1 cellular context compared by ENCODE assay signal in the genomic region with DNA sequence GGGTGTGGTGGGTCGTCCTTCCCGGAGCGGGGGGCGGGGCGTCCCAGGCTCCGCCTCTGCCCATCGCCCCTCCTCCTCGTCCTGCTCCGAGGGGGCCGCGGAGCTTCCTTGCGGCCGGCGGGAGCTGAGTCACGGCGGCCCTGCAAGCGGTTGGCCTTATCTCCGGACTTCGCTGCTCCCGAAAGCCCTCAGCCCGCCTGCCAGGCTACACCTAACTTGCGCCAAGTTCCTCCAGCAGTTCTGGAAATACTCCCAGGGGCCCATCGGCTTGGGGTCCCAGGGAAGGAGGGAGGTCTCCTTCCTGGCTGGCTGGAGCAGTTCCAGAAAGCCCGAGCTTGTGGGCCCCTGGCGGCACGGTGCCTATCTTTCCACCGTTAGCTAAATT.
TF ChIP-seq lines count a peak whose summit lies in the region.

No MANE protein-coding gene starts in this region.

TF ChIP-seq in HepG2, 621 proteins besides CTCF, POLR2A, EP300 and RAD21 (continued from another document and continues in another):
- TF ChIP-seq, protein P1, sequence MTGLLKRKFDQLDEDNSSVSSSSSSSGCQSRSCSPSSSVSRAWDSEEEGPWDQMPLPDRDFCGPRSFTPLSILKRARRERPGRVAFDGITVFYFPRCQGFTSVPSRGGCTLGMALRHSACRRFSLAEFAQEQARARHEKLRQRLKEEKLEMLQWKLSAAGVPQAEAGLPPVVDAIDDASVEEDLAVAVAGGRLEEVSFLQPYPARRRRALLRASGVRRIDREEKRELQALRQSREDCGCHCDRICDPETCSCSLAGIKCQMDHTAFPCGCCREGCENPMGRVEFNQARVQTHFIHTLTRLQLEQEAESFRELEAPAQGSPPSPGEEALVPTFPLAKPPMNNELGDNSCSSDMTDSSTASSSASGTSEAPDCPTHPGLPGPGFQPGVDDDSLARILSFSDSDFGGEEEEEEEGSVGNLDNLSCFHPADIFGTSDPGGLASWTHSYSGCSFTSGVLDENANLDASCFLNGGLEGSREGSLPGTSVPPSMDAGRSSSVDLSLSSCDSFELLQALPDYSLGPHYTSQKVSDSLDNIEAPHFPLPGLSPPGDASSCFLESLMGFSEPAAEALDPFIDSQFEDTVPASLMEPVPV (CRISPR knock-in tag; IDR thresholded peaks at IDR 0.05), result 0 out of 2 replicates have a peak, but pooled peaks have one; percentile 14
- TF ChIP-seq HDAC2 (CRISPR knock-in tag; IDR thresholded peaks at IDR 0.05) (no peak), RBFOX2 (IDR thresholded peaks at IDR 0.05; ENCODE audit: low read depth, low read length) (peak; percentile 88), PITX1 (CRISPR knock-in tag; IDR thresholded peaks at IDR 0.05) (no peak; the same call in 1 of the 2 replicates), IKZF1 (IDR thresholded peaks at IDR 0.05) (no peak), ZNF567 (CRISPR knock-in tag; IDR thresholded peaks at IDR 0.05; ENCODE audit: borderline replicate concordance) (0 out of 2 replicates have a peak, but pooled peaks have one; percentile 31), BORCS8-MEF2B (CRISPR knock-in tag; IDR thresholded peaks at IDR 0.05) (no peak; the same call in 1 of the 2 replicates), MXI1 (IDR thresholded peaks at IDR 0.05; ENCODE audit: borderline replicate concordance, low read depth, low read length) (peak; percentile 53; the same call in 1 of the 3 replicates), CBX1 (IDR thresholded peaks at IDR 0.05; ENCODE audit: low read depth) (peak; percentile 59), CREB1 (IDR thresholded peaks at IDR 0.05) (no peak), CREB1 (CRISPR knock-in tag; IDR thresholded peaks at IDR 0.05) (no peak), RBM39 (IDR thresholded peaks at IDR 0.05; ENCODE audit: low read depth, low read length, poor library complexity, severe bottlenecking) (no peak), ISL2 (CRISPR knock-in tag; IDR thresholded peaks at IDR 0.05) (no peak), ZSCAN29 (CRISPR knock-in tag; conservative IDR thresholded peaks at IDR 0.05) (no peak), ZNF672 (CRISPR knock-in tag; IDR thresholded peaks at IDR 0.05) (no peak), SP1 (IDR thresholded peaks at IDR 0.05) (no peak), SP1 (CRISPR knock-in tag; IDR thresholded peaks at IDR 0.05) (peak; percentile 66), HNRNPL (IDR thresholded peaks at IDR 0.05; ENCODE audit: low read depth, low read length) (no peak), ZNF263 (CRISPR knock-in tag; IDR thresholded peaks at IDR 0.05) (peak; percentile 53), SRSF1 (optimal IDR thresholded peaks at IDR 0.05; ENCODE audit: low read depth, low read length) (no peak), ZNF382 (CRISPR knock-in tag; IDR thresholded peaks at IDR 0.05; ENCODE audit: borderline replicate concordance) (no peak), GABPB1 (CRISPR knock-in tag; IDR thresholded peaks at IDR 0.05) (peak; percentile 49; the same call in 1 of the 2 replicates), TAF1 (CRISPR knock-in tag; IDR thresholded peaks at IDR 0.05) (peak; percentile 71), ZBTB42 (CRISPR knock-in tag; IDR thresholded peaks at IDR 0.05) (0 out of 2 replicates have a peak, but pooled peaks have one; percentile 45), ZNF607 (CRISPR knock-in tag; IDR thresholded peaks at IDR 0.05; ENCODE audit: borderline replicate concordance) (no peak), ZEB1 (IDR thresholded peaks at IDR 0.05; ENCODE audit: insufficient replicate concordance, low read depth) (no peak), KLF9 (CRISPR knock-in tag; IDR thresholded peaks at IDR 0.05; ENCODE audit: low read depth) (no peak), SIX4 (CRISPR knock-in tag; IDR thresholded peaks at IDR 0.05) (no peak), ZMYM2 (CRISPR knock-in tag; IDR thresholded peaks at IDR 0.05) (no peak; the same call in 1 of the 2 replicates), ZNF34 (CRISPR knock-in tag; IDR thresholded peaks at IDR 0.05; ENCODE audit: borderline replicate concordance) (no peak), FOSL1 (CRISPR knock-in tag; IDR thresholded peaks at IDR 0.05; ENCODE audit: borderline replicate concordance) (peak; percentile 66)
- TF ChIP-seq, protein P2, sequence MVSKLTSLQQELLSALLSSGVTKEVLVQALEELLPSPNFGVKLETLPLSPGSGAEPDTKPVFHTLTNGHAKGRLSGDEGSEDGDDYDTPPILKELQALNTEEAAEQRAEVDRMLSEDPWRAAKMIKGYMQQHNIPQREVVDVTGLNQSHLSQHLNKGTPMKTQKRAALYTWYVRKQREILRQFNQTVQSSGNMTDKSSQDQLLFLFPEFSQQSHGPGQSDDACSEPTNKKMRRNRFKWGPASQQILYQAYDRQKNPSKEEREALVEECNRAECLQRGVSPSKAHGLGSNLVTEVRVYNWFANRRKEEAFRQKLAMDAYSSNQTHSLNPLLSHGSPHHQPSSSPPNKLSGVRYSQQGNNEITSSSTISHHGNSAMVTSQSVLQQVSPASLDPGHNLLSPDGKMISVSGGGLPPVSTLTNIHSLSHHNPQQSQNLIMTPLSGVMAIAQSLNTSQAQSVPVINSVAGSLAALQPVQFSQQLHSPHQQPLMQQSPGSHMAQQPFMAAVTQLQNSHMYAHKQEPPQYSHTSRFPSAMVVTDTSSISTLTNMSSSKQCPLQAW (CRISPR knock-in tag; IDR thresholded peaks at IDR 0.05), result peak; percentile 81
- TF ChIP-seq, protein P3, sequence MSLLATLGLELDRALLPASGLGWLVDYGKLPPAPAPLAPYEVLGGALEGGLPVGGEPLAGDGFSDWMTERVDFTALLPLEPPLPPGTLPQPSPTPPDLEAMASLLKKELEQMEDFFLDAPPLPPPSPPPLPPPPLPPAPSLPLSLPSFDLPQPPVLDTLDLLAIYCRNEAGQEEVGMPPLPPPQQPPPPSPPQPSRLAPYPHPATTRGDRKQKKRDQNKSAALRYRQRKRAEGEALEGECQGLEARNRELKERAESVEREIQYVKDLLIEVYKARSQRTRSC (CRISPR knock-in tag; IDR thresholded peaks at IDR 0.05; ENCODE audit: low read depth), result no peak
- TF ChIP-seq, protein P4, sequence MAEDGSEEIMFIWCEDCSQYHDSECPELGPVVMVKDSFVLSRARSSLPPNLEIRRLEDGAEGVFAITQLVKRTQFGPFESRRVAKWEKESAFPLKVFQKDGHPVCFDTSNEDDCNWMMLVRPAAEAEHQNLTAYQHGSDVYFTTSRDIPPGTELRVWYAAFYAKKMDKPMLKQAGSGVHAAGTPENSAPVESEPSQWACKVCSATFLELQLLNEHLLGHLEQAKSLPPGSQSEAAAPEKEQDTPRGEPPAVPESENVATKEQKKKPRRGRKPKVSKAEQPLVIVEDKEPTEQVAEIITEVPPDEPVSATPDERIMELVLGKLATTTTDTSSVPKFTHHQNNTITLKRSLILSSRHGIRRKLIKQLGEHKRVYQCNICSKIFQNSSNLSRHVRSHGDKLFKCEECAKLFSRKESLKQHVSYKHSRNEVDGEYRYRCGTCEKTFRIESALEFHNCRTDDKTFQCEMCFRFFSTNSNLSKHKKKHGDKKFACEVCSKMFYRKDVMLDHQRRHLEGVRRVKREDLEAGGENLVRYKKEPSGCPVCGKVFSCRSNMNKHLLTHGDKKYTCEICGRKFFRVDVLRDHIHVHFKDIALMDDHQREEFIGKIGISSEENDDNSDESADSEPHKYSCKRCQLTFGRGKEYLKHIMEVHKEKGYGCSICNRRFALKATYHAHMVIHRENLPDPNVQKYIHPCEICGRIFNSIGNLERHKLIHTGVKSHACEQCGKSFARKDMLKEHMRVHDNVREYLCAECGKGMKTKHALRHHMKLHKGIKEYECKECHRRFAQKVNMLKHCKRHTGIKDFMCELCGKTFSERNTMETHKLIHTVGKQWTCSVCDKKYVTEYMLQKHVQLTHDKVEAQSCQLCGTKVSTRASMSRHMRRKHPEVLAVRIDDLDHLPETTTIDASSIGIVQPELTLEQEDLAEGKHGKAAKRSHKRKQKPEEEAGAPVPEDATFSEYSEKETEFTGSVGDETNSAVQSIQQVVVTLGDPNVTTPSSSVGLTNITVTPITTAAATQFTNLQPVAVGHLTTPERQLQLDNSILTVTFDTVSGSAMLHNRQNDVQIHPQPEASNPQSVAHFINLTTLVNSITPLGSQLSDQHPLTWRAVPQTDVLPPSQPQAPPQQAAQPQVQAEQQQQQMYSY (CRISPR knock-in tag; IDR thresholded peaks at IDR 0.05), result no peak
- TF ChIP-seq, protein P5, sequence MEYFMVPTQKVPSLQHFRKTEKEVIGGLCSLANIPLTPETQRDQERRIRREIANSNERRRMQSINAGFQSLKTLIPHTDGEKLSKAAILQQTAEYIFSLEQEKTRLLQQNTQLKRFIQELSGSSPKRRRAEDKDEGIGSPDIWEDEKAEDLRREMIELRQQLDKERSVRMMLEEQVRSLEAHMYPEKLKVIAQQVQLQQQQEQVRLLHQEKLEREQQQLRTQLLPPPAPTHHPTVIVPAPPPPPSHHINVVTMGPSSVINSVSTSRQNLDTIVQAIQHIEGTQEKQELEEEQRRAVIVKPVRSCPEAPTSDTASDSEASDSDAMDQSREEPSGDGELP (IDR thresholded peaks at IDR 0.05; ENCODE audit: borderline replicate concordance, low read depth), result peak; percentile 48; the same call in 1 of the 2 replicates
- TF ChIP-seq, protein P6, sequence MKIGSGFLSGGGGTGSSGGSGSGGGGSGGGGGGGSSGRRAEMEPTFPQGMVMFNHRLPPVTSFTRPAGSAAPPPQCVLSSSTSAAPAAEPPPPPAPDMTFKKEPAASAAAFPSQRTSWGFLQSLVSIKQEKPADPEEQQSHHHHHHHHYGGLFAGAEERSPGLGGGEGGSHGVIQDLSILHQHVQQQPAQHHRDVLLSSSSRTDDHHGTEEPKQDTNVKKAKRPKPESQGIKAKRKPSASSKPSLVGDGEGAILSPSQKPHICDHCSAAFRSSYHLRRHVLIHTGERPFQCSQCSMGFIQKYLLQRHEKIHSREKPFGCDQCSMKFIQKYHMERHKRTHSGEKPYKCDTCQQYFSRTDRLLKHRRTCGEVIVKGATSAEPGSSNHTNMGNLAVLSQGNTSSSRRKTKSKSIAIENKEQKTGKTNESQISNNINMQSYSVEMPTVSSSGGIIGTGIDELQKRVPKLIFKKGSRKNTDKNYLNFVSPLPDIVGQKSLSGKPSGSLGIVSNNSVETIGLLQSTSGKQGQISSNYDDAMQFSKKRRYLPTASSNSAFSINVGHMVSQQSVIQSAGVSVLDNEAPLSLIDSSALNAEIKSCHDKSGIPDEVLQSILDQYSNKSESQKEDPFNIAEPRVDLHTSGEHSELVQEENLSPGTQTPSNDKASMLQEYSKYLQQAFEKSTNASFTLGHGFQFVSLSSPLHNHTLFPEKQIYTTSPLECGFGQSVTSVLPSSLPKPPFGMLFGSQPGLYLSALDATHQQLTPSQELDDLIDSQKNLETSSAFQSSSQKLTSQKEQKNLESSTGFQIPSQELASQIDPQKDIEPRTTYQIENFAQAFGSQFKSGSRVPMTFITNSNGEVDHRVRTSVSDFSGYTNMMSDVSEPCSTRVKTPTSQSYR (CRISPR knock-in tag; IDR thresholded peaks at IDR 0.05; ENCODE audit: borderline replicate concordance), result peak; percentile 15; the same call in 1 of the 2 replicates
- TF ChIP-seq, protein P7, sequence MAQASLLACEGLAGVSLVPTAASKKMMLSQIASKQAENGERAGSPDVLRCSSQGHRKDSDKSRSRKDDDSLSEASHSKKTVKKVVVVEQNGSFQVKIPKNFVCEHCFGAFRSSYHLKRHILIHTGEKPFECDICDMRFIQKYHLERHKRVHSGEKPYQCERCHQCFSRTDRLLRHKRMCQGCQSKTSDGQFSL (CRISPR knock-in tag; IDR thresholded peaks at IDR 0.05), result no peak
- TF ChIP-seq, protein P8, sequence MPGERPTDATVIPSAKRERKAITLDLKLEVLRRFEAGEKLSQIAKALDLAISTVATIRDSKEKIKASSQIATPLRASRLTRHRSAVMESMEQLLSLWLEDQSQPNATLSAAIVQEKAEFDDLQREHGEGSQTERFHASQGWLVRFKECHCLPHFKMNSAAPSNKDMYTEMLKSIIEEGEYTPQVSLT (CRISPR knock-in tag; IDR thresholded peaks at IDR 0.05; ENCODE audit: borderline replicate concordance, low read depth), result no peak
- TF ChIP-seq, protein P9, sequence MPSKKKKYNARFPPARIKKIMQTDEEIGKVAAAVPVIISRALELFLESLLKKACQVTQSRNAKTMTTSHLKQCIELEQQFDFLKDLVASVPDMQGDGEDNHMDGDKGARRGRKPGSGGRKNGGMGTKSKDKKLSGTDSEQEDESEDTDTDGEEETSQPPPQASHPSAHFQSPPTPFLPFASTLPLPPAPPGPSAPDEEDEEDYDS (CRISPR knock-in tag; IDR thresholded peaks at IDR 0.05), result peak; percentile 59; the same call in 1 of the 2 replicates
- TF ChIP-seq, protein P10, sequence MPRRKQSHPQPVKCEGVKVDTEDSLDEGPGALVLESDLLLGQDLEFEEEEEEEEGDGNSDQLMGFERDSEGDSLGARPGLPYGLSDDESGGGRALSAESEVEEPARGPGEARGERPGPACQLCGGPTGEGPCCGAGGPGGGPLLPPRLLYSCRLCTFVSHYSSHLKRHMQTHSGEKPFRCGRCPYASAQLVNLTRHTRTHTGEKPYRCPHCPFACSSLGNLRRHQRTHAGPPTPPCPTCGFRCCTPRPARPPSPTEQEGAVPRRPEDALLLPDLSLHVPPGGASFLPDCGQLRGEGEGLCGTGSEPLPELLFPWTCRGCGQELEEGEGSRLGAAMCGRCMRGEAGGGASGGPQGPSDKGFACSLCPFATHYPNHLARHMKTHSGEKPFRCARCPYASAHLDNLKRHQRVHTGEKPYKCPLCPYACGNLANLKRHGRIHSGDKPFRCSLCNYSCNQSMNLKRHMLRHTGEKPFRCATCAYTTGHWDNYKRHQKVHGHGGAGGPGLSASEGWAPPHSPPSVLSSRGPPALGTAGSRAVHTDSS (CRISPR knock-in tag; conservative IDR thresholded peaks at IDR 0.05), result no peak
- TF ChIP-seq, protein P11, sequence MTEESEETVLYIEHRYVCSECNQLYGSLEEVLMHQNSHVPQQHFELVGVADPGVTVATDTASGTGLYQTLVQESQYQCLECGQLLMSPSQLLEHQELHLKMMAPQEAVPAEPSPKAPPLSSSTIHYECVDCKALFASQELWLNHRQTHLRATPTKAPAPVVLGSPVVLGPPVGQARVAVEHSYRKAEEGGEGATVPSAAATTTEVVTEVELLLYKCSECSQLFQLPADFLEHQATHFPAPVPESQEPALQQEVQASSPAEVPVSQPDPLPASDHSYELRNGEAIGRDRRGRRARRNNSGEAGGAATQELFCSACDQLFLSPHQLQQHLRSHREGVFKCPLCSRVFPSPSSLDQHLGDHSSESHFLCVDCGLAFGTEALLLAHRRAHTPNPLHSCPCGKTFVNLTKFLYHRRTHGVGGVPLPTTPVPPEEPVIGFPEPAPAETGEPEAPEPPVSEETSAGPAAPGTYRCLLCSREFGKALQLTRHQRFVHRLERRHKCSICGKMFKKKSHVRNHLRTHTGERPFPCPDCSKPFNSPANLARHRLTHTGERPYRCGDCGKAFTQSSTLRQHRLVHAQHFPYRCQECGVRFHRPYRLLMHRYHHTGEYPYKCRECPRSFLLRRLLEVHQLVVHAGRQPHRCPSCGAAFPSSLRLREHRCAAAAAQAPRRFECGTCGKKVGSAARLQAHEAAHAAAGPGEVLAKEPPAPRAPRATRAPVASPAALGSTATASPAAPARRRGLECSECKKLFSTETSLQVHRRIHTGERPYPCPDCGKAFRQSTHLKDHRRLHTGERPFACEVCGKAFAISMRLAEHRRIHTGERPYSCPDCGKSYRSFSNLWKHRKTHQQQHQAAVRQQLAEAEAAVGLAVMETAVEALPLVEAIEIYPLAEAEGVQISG (CRISPR knock-in tag; IDR thresholded peaks at IDR 0.05), result peak; percentile 46; the same call in 1 of the 2 replicates
- TF ChIP-seq, protein P12, sequence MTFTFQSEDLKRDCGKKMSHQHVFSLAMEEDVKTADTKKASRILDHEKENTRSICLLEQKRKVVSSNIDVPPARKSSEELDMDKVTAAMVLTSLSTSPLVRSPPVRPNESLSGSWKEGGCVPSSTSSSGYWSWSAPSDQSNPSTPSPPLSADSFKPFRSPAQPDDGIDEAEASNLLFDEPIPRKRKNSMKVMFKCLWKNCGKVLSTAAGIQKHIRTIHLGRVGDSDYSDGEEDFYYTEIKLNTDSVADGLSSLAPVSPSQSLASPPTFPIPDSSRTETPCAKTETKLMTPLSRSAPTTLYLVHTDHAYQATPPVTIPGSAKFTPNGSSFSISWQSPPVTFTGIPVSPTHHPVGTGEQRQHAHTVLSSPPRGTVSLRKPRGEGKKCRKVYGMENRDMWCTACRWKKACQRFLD (CRISPR knock-in tag; IDR thresholded peaks at IDR 0.05; ENCODE audit: borderline replicate concordance), result no peak
